26 cellular contexts compared by ENCODE assay signal in genomic region chr18:77700051-77700450, GRCh38.
"Had no signal": no experiment of that assay in that cellular context is flagged by ENCODE, and none has a peak within 500 bp of the region (broad histone marks: within the 10 kb centered on the region; RNA-seq: fewer than 3 reads in every experiment).

No MANE protein-coding gene starts in this region.

- H3K9me3 Mint-ChIP-seq: activated B cell treated with CpG ODN at 0.5 μM for 24 hours; activated CD4-positive, alpha-beta T cell treated with anti-CD3 and anti-CD28 coated beads, Interleukin-2, amount 10 ng/mL, durations not matched to agents 24 days and 14 days; activated naive CD4-positive, alpha-beta T cell treated with anti-CD3 and anti-CD28 coated beads for 36 hours; activated T-cell treated with anti-CD3 and anti-CD28 coated beads, Interleukin-2, amount 50 U/mL, for 4 hours; central memory CD8-positive, alpha-beta T cell; T-helper 1 cell treated with Interleukin-12 subunit alpha and Interleukin-12 subunit beta and Interleukin-4 antibody, amounts not matched to agents 30 μg/mL and 1 μg/mL, for 36 hours had no signal

- H3K27ac Mint-ChIP-seq: activated B cell treated with CpG ODN at 0.5 μM for 24 hours; activated CD4-positive, alpha-beta T cell treated with anti-CD3 and anti-CD28 coated beads, Interleukin-2, amount 10 ng/mL, durations not matched to agents 24 days and 14 days; activated naive CD4-positive, alpha-beta T cell treated with anti-CD3 and anti-CD28 coated beads for 36 hours; activated naive CD8-positive, alpha-beta T cell; T-helper 1 cell treated with Interleukin-12 subunit alpha and Interleukin-12 subunit beta and Interleukin-4 antibody, amounts not matched to agents 30 μg/mL and 1 μg/mL, for 36 hours had no signal

- H3K4me1 Mint-ChIP-seq: activated B cell treated with CpG ODN at 0.5 μM for 24 hours; activated CD4-positive, alpha-beta T cell treated with anti-CD3 and anti-CD28 coated beads, Interleukin-2, amount 10 ng/mL, durations not matched to agents 24 days and 14 days; central memory CD8-positive, alpha-beta T cell had no signal

- DNase-seq: activated B cell treated with CpG ODN at 0.5 μM for 24 hours; activated CD4-positive, alpha-beta T cell treated with anti-CD3 and anti-CD28 coated beads for 1 hour; activated CD4-positive, alpha-beta T cell treated with anti-CD3 and anti-CD28 coated beads, Interleukin-2, amount 10 ng/mL, durations not matched to agents 24 days and 14 days; activated CD4-positive, alpha-beta T cell treated with anti-CD3 and anti-CD28 coated beads, Interleukin-2, amount 50 U/mL, for 48 hours; activated CD8-positive, alpha-beta memory T cell treated with anti-CD3 and anti-CD28 coated beads for 24 hours; activated gamma-delta T cell; activated naive CD4-positive, alpha-beta T cell treated with anti-CD3 and anti-CD28 coated beads for 36 hours; activated T-cell treated with anti-CD3 and anti-CD28 coated beads, Interleukin-2, amount 50 U/mL, for 4 hours; amygdala; body of pancreas; Kasumi-1; KBM-7; MV-4-11; NCI-H1092 treated with DMSO at 0.1 percent for 48 hours; NCI-H1436; NCI-H1694 treated with DMSO at 0.1 percent for 48 hours; NCI-H2029 treated with DMSO at 0.1 percent for 48 hours; NCI-H510A treated with DMSO at 0.1 percent for 48 hours; NCI-H69; NK-92 treated with Interleukin-12 subunit alpha and Interleukin-12 subunit beta, amount 100 ng/mL, for 24 hours; OCI-M1; Peyer's patch; SHP77 had no signal

- H3K4me3 Mint-ChIP-seq: activated B cell treated with CpG ODN at 0.5 μM for 24 hours; activated CD4-positive, alpha-beta T cell treated with anti-CD3 and anti-CD28 coated beads, Interleukin-2, amount 10 ng/mL, durations not matched to agents 24 days and 14 days; activated naive CD4-positive, alpha-beta T cell treated with anti-CD3 and anti-CD28 coated beads for 36 hours; activated naive CD8-positive, alpha-beta T cell; activated T-cell treated with anti-CD3 and anti-CD28 coated beads, Interleukin-2, amount 50 U/mL, for 4 hours; central memory CD8-positive, alpha-beta T cell; T-helper 1 cell treated with Interleukin-12 subunit alpha and Interleukin-12 subunit beta and Interleukin-4 antibody, amounts not matched to agents 30 μg/mL and 1 μg/mL, for 36 hours had no signal

- ATAC-seq: activated T-cell treated with anti-CD3 and anti-CD28 coated beads, Interleukin-2, amount 50 U/mL, for 4 hours; body of pancreas had no signal

- H3K36me3 Mint-ChIP-seq: activated naive CD8-positive, alpha-beta T cell had no signal
